40 cellular contexts compared by ENCODE assay signal in the genomic region with DNA sequence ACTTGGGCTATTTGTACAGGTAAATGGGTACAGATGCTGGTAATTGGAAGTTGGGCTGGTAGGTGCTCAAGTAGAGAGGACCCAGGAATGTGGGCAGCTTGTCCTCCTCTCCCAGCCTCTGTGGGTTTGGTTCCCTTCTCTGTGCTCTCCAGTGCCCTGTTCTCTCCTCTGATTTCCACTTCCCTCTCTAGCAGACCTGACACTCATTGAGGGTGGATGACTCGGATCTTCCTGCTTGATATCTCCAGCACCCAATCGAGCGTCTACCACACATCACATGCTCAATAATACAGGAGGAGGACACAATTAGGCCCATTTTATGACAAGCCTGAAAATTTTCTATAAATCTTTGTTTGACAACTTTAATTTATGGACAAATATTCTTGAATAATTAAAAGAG. TPM values are rescaled to one million over a fixed set of nuclear protein-coding genes. Genes with fewer than 3 reads are reported as not detected.
"Had no signal": no experiment of that assay in that cellular context is flagged by ENCODE, and none has a peak within 500 bp of the region (broad histone marks: within the 10 kb centered on the region; RNA-seq: fewer than 3 reads in every experiment).

No MANE protein-coding gene starts in this region.

- H3K27me3 Mint-ChIP-seq: activated B cell treated with CpG ODN at 0.5 μM for 24 hours had no signal

- H3K9me3 Mint-ChIP-seq: activated B cell treated with CpG ODN at 0.5 μM for 24 hours; activated CD4-positive, alpha-beta memory T cell treated with anti-CD3 and anti-CD28 coated beads for 36 hours; activated CD8-positive, alpha-beta T cell treated with anti-CD3 and anti-CD28 coated beads for 36 hours; activated naive CD4-positive, alpha-beta T cell treated with anti-CD3 and anti-CD28 coated beads for 36 hours; activated naive CD4-positive, alpha-beta T cell treated with anti-CD3 and anti-CD28 coated beads, Interleukin-2, amount 50 U/mL, for 72 hours; activated naive CD8-positive, alpha-beta T cell treated with anti-CD3 and anti-CD28 coated beads for 36 hours; activated T-cell treated with anti-CD3 and anti-CD28 coated beads, Interleukin-2, amount 50 U/mL, for 4 hours; activated T-cell treated with anti-CD3 and anti-CD28 coated beads, Interleukin-2, amount 50 U/mL, for 72 hours; activated T-helper 1 cell treated with anti-CD3 and anti-CD28 coated beads, Interleukin-12 subunit alpha, Interleukin-12 subunit beta, Interleukin-2, Interleukin-4 antibody, amounts not matched to agents 30 ng/mL and 10 ng/mL and 1 ng/mL, durations not matched to agents 14 hours and 24 hours and 36 hours; activated T-helper 17 cell treated with anti-CD3 and anti-CD28 coated beads, Interleukin-2, amount 50 U/mL, for 72 hours; central memory CD8-positive, alpha-beta T cell; T-helper 1 cell treated with Interleukin-12 subunit alpha and Interleukin-12 subunit beta and Interleukin-4 antibody, amounts not matched to agents 30 μg/mL and 1 μg/mL, for 36 hours; T-helper 2 cell treated with Interferon-gamma antibody and Interleukin-4, amounts not matched to agents 5 μg/mL and 100 μg/mL, for 36 hours had no signal

- H3K4me1 ChIP-seq: adrenal gland, body of pancreas had no signal

- H3K4me1 Mint-ChIP-seq: activated B cell treated with CpG ODN at 0.5 μM for 24 hours; activated naive CD8-positive, alpha-beta T cell treated with anti-CD3 and anti-CD28 coated beads for 36 hours; activated T-helper 17 cell treated with anti-CD3 and anti-CD28 coated beads, Interleukin-2, amount 50 U/mL, for 72 hours; central memory CD8-positive, alpha-beta T cell had no signal

- DNase-seq: activated B cell treated with CpG ODN at 0.5 μM for 24 hours; activated CD4-positive, alpha-beta memory T cell treated with anti-CD3 and anti-CD28 coated beads for 36 hours; activated CD4-positive, alpha-beta T cell treated with anti-CD3 and anti-CD28 coated beads for 4 hours; activated CD4-positive, alpha-beta T cell treated with anti-CD3 and anti-CD28 coated beads, Interleukin-2, amount 50 U/mL, for 1 hour; activated CD4-positive, alpha-beta T cell treated with anti-CD3 and anti-CD28 coated beads, Interleukin-2, amount 50 U/mL, for 4 hours; activated CD4-positive, CD25-positive, alpha-beta regulatory T cell treated with anti-CD3 and anti-CD28 coated beads, Interleukin-2, amount 50 U/mL, for 72 hours; activated CD8-positive, alpha-beta memory T cell treated with anti-CD3 and anti-CD28 coated beads, Interleukin-2, amount 50 U/mL, for 4 hours; activated CD8-positive, alpha-beta T cell treated with anti-CD3 and anti-CD28 coated beads for 36 hours; activated effector memory CD4-positive, alpha-beta T cell treated with anti-CD3 and anti-CD28 coated beads, Interleukin-2, amount 50 U/mL, for 16 hours; activated gamma-delta T cell treated with Interleukin-2 at 50 U/mL for 16 hours; activated naive CD4-positive, alpha-beta T cell; activated naive CD4-positive, alpha-beta T cell treated with anti-CD3 and anti-CD28 coated beads for 36 hours; activated naive CD4-positive, alpha-beta T cell treated with anti-CD3 and anti-CD28 coated beads, Interleukin-2, amount 50 U/mL, for 16 hours; activated naive CD8-positive, alpha-beta T cell treated with anti-CD3 and anti-CD28 coated beads for 36 hours; activated T-cell treated with anti-CD3 and anti-CD28 coated beads for 4 hours; activated T-cell treated with anti-CD3 and anti-CD28 coated beads, Interleukin-2, amount 50 U/mL, for 1 hour; activated T-cell treated with anti-CD3 and anti-CD28 coated beads, Interleukin-2, amount 50 U/mL, for 4 hours; activated T-cell treated with anti-CD3 and anti-CD28 coated beads, Interleukin-2, amount 50 U/mL, for 72 hours; adrenal gland; amniotic stem cell; aorta; body of pancreas; caudate nucleus; cerebellar nuclear complex; T-helper 1 cell; T-helper 2 cell; T-helper 9 cell had no signal

- H3K9me3 ChIP-seq: adrenal gland, body of pancreas had no signal

- H3K36me3 Mint-ChIP-seq: activated CD4-positive, alpha-beta memory T cell treated with anti-CD3 and anti-CD28 coated beads for 36 hours; activated naive CD4-positive, alpha-beta T cell treated with anti-CD3 and anti-CD28 coated beads, Interleukin-2, amount 50 U/mL, for 72 hours; activated naive CD8-positive, alpha-beta T cell treated with anti-CD3 and anti-CD28 coated beads for 36 hours had no signal

- H3K4me3 ChIP-seq: adrenal gland, body of pancreas, cardiac muscle cell had no signal

- FAIRE-seq: astrocyte, TTC549 had no signal

- ATAC-seq: activated CD8-positive, alpha-beta T cell treated with anti-CD3 and anti-CD28 coated beads for 36 hours; activated naive CD4-positive, alpha-beta T cell treated with anti-CD3 and anti-CD28 coated beads, Interleukin-2, amount 50 U/mL, for 72 hours; activated T-cell treated with anti-CD3 and anti-CD28 coated beads, Interleukin-2, amount 50 U/mL, for 4 hours; activated T-cell treated with anti-CD3 and anti-CD28 coated beads, Interleukin-2, amount 50 U/mL, for 72 hours; activated T-helper 17 cell treated with anti-CD3 and anti-CD28 coated beads, Interleukin-2, amount 50 U/mL, for 72 hours; body of pancreas had no signal

- H3K4me3 Mint-ChIP-seq: activated B cell treated with CpG ODN at 0.5 μM for 24 hours; activated CD4-positive, alpha-beta memory T cell treated with anti-CD3 and anti-CD28 coated beads for 36 hours; activated CD8-positive, alpha-beta T cell treated with anti-CD3 and anti-CD28 coated beads for 36 hours; activated naive CD4-positive, alpha-beta T cell treated with anti-CD3 and anti-CD28 coated beads for 36 hours; activated naive CD8-positive, alpha-beta T cell treated with anti-CD3 and anti-CD28 coated beads for 36 hours; activated T-cell treated with anti-CD3 and anti-CD28 coated beads, Interleukin-2, amount 50 U/mL, for 4 hours; activated T-cell treated with anti-CD3 and anti-CD28 coated beads, Interleukin-2, amount 50 U/mL, for 72 hours; activated T-helper 1 cell treated with anti-CD3 and anti-CD28 coated beads, Interleukin-12 subunit alpha, Interleukin-12 subunit beta, Interleukin-2, Interleukin-4 antibody, amounts not matched to agents 30 ng/mL and 10 ng/mL and 1 ng/mL, durations not matched to agents 14 hours and 24 hours and 36 hours; activated T-helper 17 cell treated with anti-CD3 and anti-CD28 coated beads, Interleukin-2, amount 50 U/mL, for 72 hours; central memory CD8-positive, alpha-beta T cell; T-helper 1 cell treated with Interleukin-12 subunit alpha and Interleukin-12 subunit beta and Interleukin-4 antibody, amounts not matched to agents 30 μg/mL and 1 μg/mL, for 36 hours; T-helper 2 cell treated with Interferon-gamma antibody and Interleukin-4, amounts not matched to agents 5 μg/mL and 100 μg/mL, for 36 hours had no signal

- H3K27ac Mint-ChIP-seq: activated B cell treated with CpG ODN at 0.5 μM for 24 hours; activated CD4-positive, alpha-beta memory T cell treated with anti-CD3 and anti-CD28 coated beads for 36 hours; activated CD8-positive, alpha-beta T cell treated with anti-CD3 and anti-CD28 coated beads for 36 hours; activated naive CD4-positive, alpha-beta T cell treated with anti-CD3 and anti-CD28 coated beads for 36 hours; activated naive CD4-positive, alpha-beta T cell treated with anti-CD3 and anti-CD28 coated beads, Interleukin-2, amount 50 U/mL, for 72 hours; activated naive CD8-positive, alpha-beta T cell treated with anti-CD3 and anti-CD28 coated beads for 36 hours; activated T-cell treated with anti-CD3 and anti-CD28 coated beads, Interleukin-2, amount 50 U/mL, for 72 hours; activated T-helper 1 cell treated with anti-CD3 and anti-CD28 coated beads, Interleukin-12 subunit alpha, Interleukin-12 subunit beta, Interleukin-2, Interleukin-4 antibody, amounts not matched to agents 30 ng/mL and 10 ng/mL and 1 ng/mL, durations not matched to agents 14 hours and 24 hours and 36 hours; activated T-helper 17 cell treated with anti-CD3 and anti-CD28 coated beads, Interleukin-2, amount 50 U/mL, for 72 hours; T-helper 1 cell treated with Interleukin-12 subunit alpha and Interleukin-12 subunit beta and Interleukin-4 antibody, amounts not matched to agents 30 μg/mL and 1 μg/mL, for 36 hours; T-helper 2 cell treated with Interferon-gamma antibody and Interleukin-4, amounts not matched to agents 5 μg/mL and 100 μg/mL, for 36 hours had no signal

- H3K27ac ChIP-seq: adrenal gland, body of pancreas, cardiac muscle cell, VCaP had no signal

- H3K36me3 ChIP-seq: adrenal gland, cardiac muscle cell had no signal

- H3K27me3 ChIP-seq: adrenal gland, body of pancreas, cardiac muscle cell had no signal

RNA-seq across cellular contexts. Expression of a gene that starts 23.7 kb away (rescaled TPM):
- total RNA-seq: activated B cell treated with CpG ODN at 0.5 μM for 24 hours; activated CD4-positive, alpha-beta memory T cell treated with anti-CD3 and anti-CD28 coated beads for 36 hours; activated CD8-positive, alpha-beta memory T cell treated with anti-CD3 and anti-CD28 coated beads for 36 hours; activated CD8-positive, alpha-beta T cell treated with anti-CD3 and anti-CD28 coated beads for 36 hours; activated naive CD4-positive, alpha-beta T cell treated with anti-CD3 and anti-CD28 coated beads for 36 hours; activated naive CD4-positive, alpha-beta T cell treated with anti-CD3 and anti-CD28 coated beads, Interleukin-2, amount 50 U/mL, for 72 hours; activated naive CD8-positive, alpha-beta T cell treated with anti-CD3 and anti-CD28 coated beads for 36 hours; activated T-cell treated with anti-CD3 and anti-CD28 coated beads, Interleukin-2, amount 50 U/mL, for 4 hours; activated T-cell treated with anti-CD3 and anti-CD28 coated beads, Interleukin-2, amount 50 U/mL, for 72 hours; activated T-helper 1 cell treated with anti-CD3 and anti-CD28 coated beads, Interleukin-12 subunit alpha, Interleukin-12 subunit beta, Interleukin-2, Interleukin-4 antibody, amounts not matched to agents 30 ng/mL and 10 ng/mL and 1 ng/mL, durations not matched to agents 14 hours and 24 hours and 36 hours; activated T-helper 17 cell treated with anti-CD3 and anti-CD28 coated beads, Interleukin-2, amount 50 U/mL, for 72 hours; astrocyte; body of pancreas; bronchial epithelial cell; chondrocyte had no signal
- polyA plus RNA-seq: aorta, cardiac muscle cell had no signal

RNA-seq across cellular contexts. Expression of a gene that starts 38.2 kb away (rescaled TPM):
- total RNA-seq: activated B cell treated with CpG ODN at 0.5 μM for 24 hours; activated CD4-positive, alpha-beta memory T cell treated with anti-CD3 and anti-CD28 coated beads for 36 hours; activated CD8-positive, alpha-beta memory T cell treated with anti-CD3 and anti-CD28 coated beads for 36 hours; activated CD8-positive, alpha-beta T cell treated with anti-CD3 and anti-CD28 coated beads for 36 hours; activated naive CD4-positive, alpha-beta T cell treated with anti-CD3 and anti-CD28 coated beads for 36 hours; activated naive CD4-positive, alpha-beta T cell treated with anti-CD3 and anti-CD28 coated beads, Interleukin-2, amount 50 U/mL, for 72 hours; activated naive CD8-positive, alpha-beta T cell treated with anti-CD3 and anti-CD28 coated beads for 36 hours; activated T-cell treated with anti-CD3 and anti-CD28 coated beads, Interleukin-2, amount 50 U/mL, for 4 hours; activated T-cell treated with anti-CD3 and anti-CD28 coated beads, Interleukin-2, amount 50 U/mL, for 72 hours; activated T-helper 1 cell treated with anti-CD3 and anti-CD28 coated beads, Interleukin-12 subunit alpha, Interleukin-12 subunit beta, Interleukin-2, Interleukin-4 antibody, amounts not matched to agents 30 ng/mL and 10 ng/mL and 1 ng/mL, durations not matched to agents 14 hours and 24 hours and 36 hours; activated T-helper 17 cell treated with anti-CD3 and anti-CD28 coated beads, Interleukin-2, amount 50 U/mL, for 72 hours; adrenal gland; aorta; astrocyte; body of pancreas; bronchial epithelial cell; cardiac muscle cell; chondrocyte had no signal
- polyA plus RNA-seq: adrenal gland, aorta, cardiac muscle cell had no signal
